8 cellular contexts compared by ENCODE assay signal in the genomic region with DNA sequence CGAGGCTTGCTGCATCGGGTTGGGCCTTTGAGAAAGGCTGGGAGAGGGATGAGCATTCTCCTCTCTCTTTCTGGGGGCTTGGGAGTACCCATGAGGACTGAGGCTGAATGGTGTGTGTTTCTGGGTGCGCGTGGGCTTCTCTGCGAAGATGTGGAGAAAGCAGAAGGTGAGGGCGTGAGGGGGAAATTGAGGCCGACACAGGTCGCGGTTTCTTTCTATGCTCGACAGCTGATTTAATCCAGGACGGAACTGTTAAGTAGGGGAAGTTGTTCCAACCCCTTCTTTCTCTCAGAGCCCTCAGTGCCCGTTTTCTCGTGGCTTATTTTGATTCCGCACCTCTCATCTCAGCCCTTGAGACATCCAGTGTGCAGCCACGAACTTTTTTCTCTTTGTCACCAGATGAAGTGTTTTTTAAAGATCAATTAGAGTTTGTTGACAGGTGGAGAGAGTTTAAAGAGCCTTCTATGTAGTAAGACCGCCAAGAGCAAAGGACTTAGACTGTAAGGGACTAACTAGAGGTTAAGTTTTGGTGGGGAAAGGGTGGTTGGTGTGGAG. TPM values are rescaled to one million over a fixed set of nuclear protein-coding genes. Genes with fewer than 3 reads are reported as not detected.
DNase-seq lines count a peak whose midpoint lies in the region; ATAC-seq, FAIRE-seq and TF ChIP-seq lines count a peak whose summit lies in the region.

No MANE protein-coding gene starts in this region.

- FAIRE-seq in frontal cortex (lab: Jason Lieb, UNC): no peak

- no peak overlapping the region for H3K27ac Mint-ChIP-seq in activated T-cell treated with anti-CD3 and anti-CD28 coated beads, Interleukin-2, amount 50 U/mL, for 72 hours
- H3K27ac Mint-ChIP-seq in activated naive CD8-positive, alpha-beta T cell treated with anti-CD3 and anti-CD28 coated beads, Interleukin-2, amount 10 ng/mL, durations not matched to agents 7 days and 5 days: peak overlapping the region; percentile 88
- H3K27ac Mint-ChIP-seq in type B pancreatic cell: peak overlapping the region; percentile 58

- no peak for ATAC-seq in activated T-cell treated with anti-CD3 and anti-CD28 coated beads, Interleukin-2, amount 50 U/mL, for 72 hours (replicated peaks in 1 of 2)
- no peak for ATAC-seq in activated naive CD8-positive, alpha-beta T cell treated with anti-CD3 and anti-CD28 coated beads, Interleukin-2, amount 10 ng/mL, durations not matched to agents 7 days and 5 days (ENCODE audit: low read depth)

- peak overlapping the region; percentile 59 to 60 for H3K9ac ChIP-seq in liver (ENCODE audit: low read depth in 1 of 2, low read length in 2 of 2)

- POLR2A ChIA-PET in activated naive CD8-positive, alpha-beta T cell treated with anti-CD3 and anti-CD28 coated beads, Interleukin-2, amount 10 ng/mL, durations not matched to agents 7 days and 5 days (lab: Charles Lee): interaction anchor here (0.8 to 2.9 kb wide), 8 partner anchors 15 to 604 kb away, joined by 3 to 22 read pairs (median 7); a partner anchor contains a TSS

- no peak for TF ChIP-seq CTCF in liver (IDR thresholded peaks at IDR 0.05; ENCODE audit: low read depth, low read length, missing input control)
- no peak for TF ChIP-seq CTCF in type B pancreatic cell (conservative IDR thresholded peaks at IDR 0.05)

- H3K27me3 Mint-ChIP-seq in activated T-cell treated with anti-CD3 and anti-CD28 coated beads, Interleukin-2, amount 50 U/mL, for 72 hours (ENCODE audit: low read depth): peaks cover 28% of the 10 kb centered on the region
- peaks cover 7% of the 10 kb centered on the region for H3K27me3 Mint-ChIP-seq in activated naive CD8-positive, alpha-beta T cell treated with anti-CD3 and anti-CD28 coated beads, Interleukin-2, amount 10 ng/mL, durations not matched to agents 7 days and 5 days
- peaks cover 45% of the 10 kb centered on the region for H3K27me3 Mint-ChIP-seq in type B pancreatic cell

- DNase-seq in activated T-cell treated with anti-CD3 and anti-CD28 coated beads, Interleukin-2, amount 50 U/mL, for 72 hours: peak in 1 of 2 donors; percentile 8
- DNase-seq in activated T-cell treated with anti-CD3 and anti-CD28 coated beads for 4 hours (no peak), type B pancreatic cell (ENCODE audit: extremely low spot score, unreplicated experiment) (no peak), frontal cortex (ENCODE audit: low spot score in 2 of 2) (no peak), hepatic stellate cell (ENCODE audit: low spot score) (no peak), OCI-M2 (lab: John Stamatoyannopoulos, UW; ENCODE audit: unreplicated experiment) (no peak)
- DNase-seq in activated naive CD8-positive, alpha-beta T cell treated with anti-CD3 and anti-CD28 coated beads, Interleukin-2, amount 10 ng/mL, durations not matched to agents 7 days and 5 days: no peak

- H3K27ac ChIP-seq in liver (ENCODE audit: low read depth in 1 of 2, low read length in 2 of 2): peak overlapping the region; percentile 37 to 69

- H3K9me3 ChIP-seq in liver (ENCODE audit: control insufficient read depth in 4 of 4, low read length in 3 of 4): no peaks in the 10 kb centered on the region

- peaks cover 5 to 16% (median 9%) of the 10 kb centered on the region in 4 donors for H3K4me1 ChIP-seq in liver (ENCODE audit: control insufficient read depth in 4 of 4, insufficient read depth in 4 of 4, low read length in 3 of 4)

- H3K9me3 Mint-ChIP-seq in activated T-cell treated with anti-CD3 and anti-CD28 coated beads, Interleukin-2, amount 50 U/mL, for 72 hours: no peaks in the 10 kb centered on the region
- no peaks in the 10 kb centered on the region for H3K9me3 Mint-ChIP-seq in activated naive CD8-positive, alpha-beta T cell treated with anti-CD3 and anti-CD28 coated beads, Interleukin-2, amount 10 ng/mL, durations not matched to agents 7 days and 5 days
- H3K9me3 Mint-ChIP-seq in type B pancreatic cell: no peaks in the 10 kb centered on the region

- peaks cover 0 to 2% of the 10 kb centered on the region in 2 donors for H3K36me3 Mint-ChIP-seq in activated T-cell treated with anti-CD3 and anti-CD28 coated beads, Interleukin-2, amount 50 U/mL, for 72 hours (ENCODE audit: insufficient read depth in 2 of 2)
- peaks cover 7% of the 10 kb centered on the region for H3K36me3 Mint-ChIP-seq in activated naive CD8-positive, alpha-beta T cell treated with anti-CD3 and anti-CD28 coated beads, Interleukin-2, amount 10 ng/mL, durations not matched to agents 7 days and 5 days
- H3K36me3 Mint-ChIP-seq in type B pancreatic cell: peaks cover 4% of the 10 kb centered on the region

- H3K27me3 ChIP-seq in liver (ENCODE audit: control insufficient read depth in 4 of 4, insufficient read depth in 4 of 4, low read length in 3 of 4): no peaks in the 10 kb centered on the region

- TF ChIP-seq RAD21 in liver (IDR thresholded peaks at IDR 0.05): no peak

- peak overlapping the region; percentile 95 for H3K4me3 Mint-ChIP-seq in activated T-cell treated with anti-CD3 and anti-CD28 coated beads, Interleukin-2, amount 50 U/mL, for 72 hours
- H3K4me3 Mint-ChIP-seq in activated naive CD8-positive, alpha-beta T cell treated with anti-CD3 and anti-CD28 coated beads, Interleukin-2, amount 10 ng/mL, durations not matched to agents 7 days and 5 days: peak overlapping the region; percentile 92
- H3K4me3 Mint-ChIP-seq in type B pancreatic cell: peak overlapping the region; percentile 94

- H3K36me3 ChIP-seq in liver (ENCODE audit: control insufficient read depth in 4 of 4, insufficient read depth in 3 of 4, low read depth in 1 of 4, low read length in 3 of 4): no peaks in the 10 kb centered on the region

- 21% methylated on average over 16 of the region's 16 CpGs for WGBS in liver

- peak overlapping the region; percentile 70 to 86 (median 73) for H3K4me3 ChIP-seq in liver (ENCODE audit: low read depth in 1 of 3, low read length in 3 of 3)

- H3K4me1 Mint-ChIP-seq in activated T-cell treated with anti-CD3 and anti-CD28 coated beads, Interleukin-2, amount 50 U/mL, for 72 hours (ENCODE audit: low read depth): peaks cover 37% of the 10 kb centered on the region
- H3K4me1 Mint-ChIP-seq in activated naive CD8-positive, alpha-beta T cell treated with anti-CD3 and anti-CD28 coated beads, Interleukin-2, amount 10 ng/mL, durations not matched to agents 7 days and 5 days: peaks cover 35% of the 10 kb centered on the region
- H3K4me1 Mint-ChIP-seq in type B pancreatic cell (ENCODE audit: unreplicated experiment): peaks cover 13% of the 10 kb centered on the region

TF ChIP-seq in liver, 16 proteins besides CTCF, POLR2A, EP300 and RAD21:
- no peak for TF ChIP-seq HNF4G (IDR thresholded peaks at IDR 0.05)
- TF ChIP-seq JUND (IDR thresholded peaks at IDR 0.05): no peak
- no peak for TF ChIP-seq RXRA (IDR thresholded peaks at IDR 0.05)
- TF ChIP-seq FOXA2 (IDR thresholded peaks at IDR 0.05): no peak

RNA-seq across cellular contexts. Expression of a gene that starts 0.7 kb away (rescaled TPM):
- total RNA-seq in activated T-cell treated with anti-CD3 and anti-CD28 coated beads, Interleukin-2, amount 50 U/mL, for 72 hours: 1 to 10 TPM; 5.1 to 6.3 TPM
- total RNA-seq in activated naive CD8-positive, alpha-beta T cell treated with anti-CD3 and anti-CD28 coated beads, Interleukin-2, amount 10 ng/mL, durations not matched to agents 7 days and 5 days: 10 to 100 TPM; 14.0 to 16.1 TPM
- total RNA-seq in liver: 1 to 10 TPM in 1 of 2 donors, under 1 TPM in 1; 0.75 to 3.9 TPM
- under 1 TPM; 0.26 to 0.32 TPM for polyA plus RNA-seq in liver
- 1.2 and 13.7 TPM in 2 replicates for total RNA-seq in type B pancreatic cell (ENCODE audit: low replicate concordance)
- total RNA-seq in frontal cortex: 5.3 TPM

RNA-seq across cellular contexts. Expression of a gene that starts 27.5 kb away (rescaled TPM):
- total RNA-seq in activated T-cell treated with anti-CD3 and anti-CD28 coated beads, Interleukin-2, amount 50 U/mL, for 72 hours: 10 to 100 TPM; 32.1 to 43.6 TPM
- total RNA-seq in activated naive CD8-positive, alpha-beta T cell treated with anti-CD3 and anti-CD28 coated beads, Interleukin-2, amount 10 ng/mL, durations not matched to agents 7 days and 5 days: 10 to 100 TPM; 28.7 to 30.2 TPM
- total RNA-seq in liver (10 to 100 TPM in 1 of 2 donors, 1 to 10 TPM in 1; 6.9 to 23.2 TPM), type B pancreatic cell (ENCODE audit: low replicate concordance) (17.3 and 23.2 TPM in 2 replicates), frontal cortex (60.7 TPM)
- 1 to 10 TPM; 4.1 to 6.2 TPM for polyA plus RNA-seq in liver

RNA-seq across cellular contexts. Expression of a gene that starts 27.5 kb away (rescaled TPM):
- 10 to 100 TPM; 26.2 to 29.3 TPM for total RNA-seq in activated T-cell treated with anti-CD3 and anti-CD28 coated beads, Interleukin-2, amount 50 U/mL, for 72 hours
- 10 to 100 TPM; 24.5 to 25.8 TPM for total RNA-seq in activated naive CD8-positive, alpha-beta T cell treated with anti-CD3 and anti-CD28 coated beads, Interleukin-2, amount 10 ng/mL, durations not matched to agents 7 days and 5 days
- total RNA-seq in liver (10 to 100 TPM in 1 of 2 donors, 1 to 10 TPM in 1; 7.4 to 14.1 TPM), type B pancreatic cell (ENCODE audit: low replicate concordance) (29.0 and 36.3 TPM in 2 replicates), frontal cortex (14.3 TPM)
- 1 to 10 TPM; 2.7 to 3.2 TPM for polyA plus RNA-seq in liver
